ENCODE assay signal across 9 cellular contexts in the genomic region with DNA sequence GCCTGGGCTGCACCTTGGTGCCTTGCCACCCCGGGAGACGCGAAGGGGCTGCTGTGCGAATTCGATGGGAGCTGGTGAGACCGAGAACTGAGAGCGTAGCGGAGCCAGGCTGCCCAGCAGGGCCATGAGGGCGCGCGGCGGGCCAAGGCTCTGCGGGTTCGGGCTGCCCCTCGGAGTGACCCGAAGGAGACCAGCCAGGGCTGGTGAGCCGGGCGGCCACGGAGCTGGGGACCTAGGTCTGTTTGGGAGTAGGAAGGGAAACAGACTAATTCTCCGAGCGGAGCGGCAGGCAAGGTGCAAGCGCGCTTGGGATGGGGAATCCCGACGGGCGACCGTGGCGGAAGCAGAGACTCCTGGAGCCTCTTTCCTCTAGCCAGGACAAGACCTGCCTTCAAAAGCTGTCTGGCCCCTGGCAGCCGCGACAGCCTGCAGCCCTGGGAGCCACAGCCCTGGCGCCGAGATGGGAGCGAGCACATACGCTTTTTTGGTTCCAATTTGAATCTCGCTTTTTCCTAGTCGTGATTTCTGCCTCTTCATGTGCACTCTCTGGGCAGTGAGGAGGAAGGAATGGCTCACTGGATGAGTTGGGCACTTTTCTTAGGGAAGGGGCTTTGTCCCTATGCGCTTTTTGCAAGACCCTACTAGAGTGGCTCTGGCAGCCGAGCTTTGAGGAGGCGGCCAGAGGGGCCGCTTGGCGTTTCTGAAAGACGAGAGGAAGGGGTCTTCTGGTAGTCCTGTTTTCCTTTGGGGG. TPM values are rescaled to one million over a fixed set of nuclear protein-coding genes. Genes with fewer than 3 reads are reported as not detected.
DNase-seq lines count a peak whose midpoint lies in the region; ATAC-seq and TF ChIP-seq lines count a peak whose summit lies in the region.
"Had no signal": no experiment of that assay in that cellular context is flagged by ENCODE, and none has a peak within 500 bp of the region (broad histone marks: within the 10 kb centered on the region; RNA-seq: fewer than 3 reads in every experiment).

No MANE protein-coding gene starts in this region.

- H3K4me3 ChIP-seq in AG04449 (ENCODE audit: low read depth, low read length) = peak overlapping the region; percentile 40
- H3K4me3 ChIP-seq in fibroblast of the aortic adventitia (ENCODE audit: low read depth, low read length) = peak overlapping the region; percentile 65

- no peak for ATAC-seq in GM21723 (IDR thresholded peaks at IDR 0.05; ENCODE audit: unreplicated experiment)

- CTCF ChIA-PET in AG04449 (lab: Yijun Ruan, JAX) = no interaction called here

- peaks cover 20% of the 10 kb centered on the region for H3K4me1 Mint-ChIP-seq in neural crest cell
- H3K4me1 Mint-ChIP-seq in activated CD4-positive, alpha-beta T cell treated with anti-CD3 and anti-CD28 coated beads, Interleukin-2, amount 10 ng/mL, durations not matched to agents 24 days and 14 days = no peaks in the 10 kb centered on the region

- peaks cover 95% of the 10 kb centered on the region for H3K27me3 Mint-ChIP-seq in neural crest cell (ENCODE audit: low read depth)
- H3K27me3 Mint-ChIP-seq in activated CD4-positive, alpha-beta T cell treated with anti-CD3 and anti-CD28 coated beads, Interleukin-2, amount 10 ng/mL, durations not matched to agents 24 days and 14 days = peaks cover 62% of the 10 kb centered on the region

- intact Hi-C loops in activated CD4-positive, alpha-beta T cell treated with anti-CD3 and anti-CD28 coated beads, Interleukin-2, amount 10 ng/mL, durations not matched to agents 24 days and 14 days (cut with micrococcal nuclease) = no loop called here

- DNase-seq in AG04449 (ENCODE audit: low read depth, low spot score) (no peak), NCI-H345 treated with DMSO at 0.1 percent for 48 hours (lab: John Stamatoyannopoulos, UW; ENCODE audit: unreplicated experiment) (peak; percentile 31), fibroblast of the aortic adventitia (ENCODE audit: low read depth) (peak; percentile 18), neural crest cell (ENCODE audit: low read depth, low spot score) (peak; percentile 14), NCI-H128 (lab: John Stamatoyannopoulos, UW; ENCODE audit: unreplicated experiment) (no peak), GM19238 (ENCODE audit: insufficient read length, low spot score) (no peak)
- no peak for DNase-seq in activated CD4-positive, alpha-beta T cell treated with anti-CD3 and anti-CD28 coated beads, Interleukin-2, amount 10 ng/mL, durations not matched to agents 24 days and 14 days
- DNase-seq: stimulated activated naive B cell treated with anti-CD40 and anti-IgM and Interleukin-4, amounts not matched to agents 10 μg/mL and 1 μg/mL and 100 μg/mL, for 72 hours had no signal

- TF ChIP-seq CTCF in AG04449 (IDR thresholded peaks at IDR 0.05; ENCODE audit: insufficient read depth, low read length, missing control alignments) (no peak), fibroblast of the aortic adventitia (IDR thresholded peaks at IDR 0.05; ENCODE audit: insufficient read depth, low read length) (no peak), neural crest cell (conservative IDR thresholded peaks at IDR 0.05) (no peak)

- no peaks in the 10 kb centered on the region for H3K36me3 Mint-ChIP-seq in neural crest cell (ENCODE audit: low read depth)
- H3K36me3 Mint-ChIP-seq in activated CD4-positive, alpha-beta T cell treated with anti-CD3 and anti-CD28 coated beads, Interleukin-2, amount 10 ng/mL, durations not matched to agents 24 days and 14 days (ENCODE audit: low read depth) = no peaks in the 10 kb centered on the region
- H3K36me3 Mint-ChIP-seq: stimulated activated naive B cell treated with anti-CD40 and anti-IgM and Interleukin-4, amounts not matched to agents 10 μg/mL and 1 μg/mL and 100 μg/mL, for 72 hours had no signal

- H3K4me3 Mint-ChIP-seq in neural crest cell = peak overlapping the region; percentile 84
- H3K4me3 Mint-ChIP-seq in activated CD4-positive, alpha-beta T cell treated with anti-CD3 and anti-CD28 coated beads, Interleukin-2, amount 10 ng/mL, durations not matched to agents 24 days and 14 days = no peak overlapping the region

- POLR2A ChIA-PET in AG04449 (lab: Yijun Ruan, JAX) = no interaction called here

- H3K27ac Mint-ChIP-seq in neural crest cell (ENCODE audit: unreplicated experiment) = no peak overlapping the region
- H3K27ac Mint-ChIP-seq in activated CD4-positive, alpha-beta T cell treated with anti-CD3 and anti-CD28 coated beads, Interleukin-2, amount 10 ng/mL, durations not matched to agents 24 days and 14 days = no peak overlapping the region
- H3K27ac Mint-ChIP-seq: stimulated activated naive B cell treated with anti-CD40 and anti-IgM and Interleukin-4, amounts not matched to agents 10 μg/mL and 1 μg/mL and 100 μg/mL, for 72 hours had no signal

- H3K9me3 Mint-ChIP-seq in neural crest cell = no peaks in the 10 kb centered on the region
- H3K9me3 Mint-ChIP-seq in activated CD4-positive, alpha-beta T cell treated with anti-CD3 and anti-CD28 coated beads, Interleukin-2, amount 10 ng/mL, durations not matched to agents 24 days and 14 days = no peaks in the 10 kb centered on the region
- H3K9me3 Mint-ChIP-seq: stimulated activated naive B cell treated with anti-CD40 and anti-IgM and Interleukin-4, amounts not matched to agents 10 μg/mL and 1 μg/mL and 100 μg/mL, for 72 hours had no signal

RNA-seq across cellular contexts. Expression of a gene that starts 0.8 kb away (rescaled TPM):
- 0.25 and 1.6 TPM in 2 replicates for total RNA-seq in fibroblast of the aortic adventitia (ENCODE audit: low replicate concordance)
- total RNA-seq in neural crest cell = 0.49 and 0.75 TPM in 2 replicates
- not detected in 2 replicates for total RNA-seq in activated CD4-positive, alpha-beta T cell treated with anti-CD3 and anti-CD28 coated beads, Interleukin-2, amount 10 ng/mL, durations not matched to agents 24 days and 14 days

Comparison
In these comparisons a context has a peak if more than half of its experiments do, and no peak if none do; other contexts are left out.
1. DNase-seq: peak in NCI-H345 treated with DMSO at 0.1 percent for 48 hours (single experiment), fibroblast of the aortic adventitia (single experiment) and neural crest cell (single experiment); none in AG04449 (single experiment), NCI-H128 (single experiment), activated CD4-positive, alpha-beta T cell treated with anti-CD3 and anti-CD28 coated beads, Interleukin-2, amount 10 ng/mL, durations not matched to agents 24 days and 14 days (single experiment) and GM19238 (single experiment).